ENCODE assay signal across 19 cellular contexts in the genomic region with DNA sequence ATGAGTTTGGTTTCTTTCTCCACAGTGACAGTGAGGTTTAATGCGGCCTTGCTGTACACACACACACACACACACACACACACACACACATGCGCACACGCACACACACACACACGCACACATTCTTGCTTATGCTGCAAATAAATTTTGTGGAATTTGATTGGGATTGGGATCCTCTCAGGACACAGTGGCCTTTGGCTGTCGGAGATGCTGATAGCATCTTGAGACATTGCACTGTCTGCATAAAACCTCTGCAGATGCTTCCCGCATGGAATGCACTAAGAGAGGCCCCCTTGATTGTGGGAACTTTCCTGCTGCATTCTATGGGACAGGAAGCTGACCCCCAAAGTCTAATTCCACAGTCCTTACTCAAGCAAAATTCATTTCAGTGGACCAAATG.
DNase-seq lines count a peak whose midpoint lies in the region; ATAC-seq, FAIRE-seq and TF ChIP-seq lines count a peak whose summit lies in the region.
"Had no signal": no experiment of that assay in that cellular context is flagged by ENCODE, and none has a peak within 500 bp of the region (broad histone marks: within the 10 kb centered on the region; RNA-seq: fewer than 3 reads in every experiment).

No MANE protein-coding gene starts in this region.

- H3K27me3 Mint-ChIP-seq in astrocyte (ENCODE audit: low read depth, unreplicated experiment): no peaks in the 10 kb centered on the region

- H2BK15ac ChIP-seq in mesendoderm (replicated peaks; ENCODE audit: low read depth): no peak overlapping the region

- DNase-seq in BE2C: peak; percentile 30
- no peak for DNase-seq in astrocyte (ENCODE audit: low read depth)
- DNase-seq in mesendoderm: peak; percentile 55
- DNase-seq in NCI-H2107 treated with DMSO at 0.1 percent for 48 hours (lab: John Stamatoyannopoulos, UW; ENCODE audit: unreplicated experiment): no peak
- DNase-seq in RPMI8226: no peak
- DNase-seq in upper lobe of left lung: no peak
- DNase-seq: 8988T; AML-193; Calu3; CD4-positive, CD25-positive, alpha-beta regulatory T cell; DMS 273 treated with DMSO at 0.1 percent for 48 hours; GDM1 had no signal

- H3K4me2 ChIP-seq in astrocyte (ENCODE audit: low read length): no peak overlapping the region
- H3K4me2 ChIP-seq in mesendoderm (ENCODE audit: low read length): no peak overlapping the region
- H3K4me2 ChIP-seq: BLaER1 treated with 17β-estradiol and CSF1 and Interleukin-3, amounts not matched to agents 10 nM and 100 nM had no signal

- no peaks in the 10 kb centered on the region for H3K9me3 Mint-ChIP-seq in astrocyte (ENCODE audit: unreplicated experiment)

- no peak overlapping the region for H4K8ac ChIP-seq in mesendoderm (ENCODE audit: low read depth, low read length)

- H3K9me3 ChIP-seq in BE2C: no peaks in the 10 kb centered on the region
- no peaks in the 10 kb centered on the region for H3K9me3 ChIP-seq in HEK293 (ENCODE audit: control insufficient read depth, insufficient read depth, low read depth, low read length)
- no peaks in the 10 kb centered on the region for H3K9me3 ChIP-seq in astrocyte (ENCODE audit: insufficient read depth, low read depth, low read length)
- no peaks in the 10 kb centered on the region for H3K9me3 ChIP-seq in upper lobe of left lung
- H3K9me3 ChIP-seq: HAP-1 had no signal

- H3K36me3 Mint-ChIP-seq in astrocyte (ENCODE audit: low read depth, unreplicated experiment): no peaks in the 10 kb centered on the region
- H3K36me3 Mint-ChIP-seq: CD4-positive, CD25-positive, alpha-beta regulatory T cell had no signal

- FAIRE-seq in astrocyte (lab: Jason Lieb, UNC): no peak
- FAIRE-seq: GM12892, H1 had no signal

- H3K23ac ChIP-seq in mesendoderm (ENCODE audit: low read length): no peak overlapping the region

- POLR2A ChIA-PET in HEK293 (lab: Yijun Ruan, JAX): no interaction called here

- peaks cover 27% of the 10 kb centered on the region for H3K4me1 ChIP-seq in BE2C
- no peaks in the 10 kb centered on the region for H3K4me1 ChIP-seq in HEK293 (ENCODE audit: control insufficient read depth, insufficient read depth, low read length)
- H3K4me1 ChIP-seq in astrocyte (ENCODE audit: insufficient read depth, low read length): peaks cover 8% of the 10 kb centered on the region
- H3K4me1 ChIP-seq in mesendoderm (ENCODE audit: control insufficient read depth, low read depth, low read length): peaks cover 5% of the 10 kb centered on the region
- H3K4me1 ChIP-seq in upper lobe of left lung: no peaks in the 10 kb centered on the region
- H3K4me1 ChIP-seq: HAP-1 had no signal

- H4K20me1 ChIP-seq in astrocyte (ENCODE audit: insufficient read depth, low read length): no peaks in the 10 kb centered on the region

- no peak for TF ChIP-seq POLR2A in upper lobe of left lung (IDR thresholded peaks at IDR 0.05)

- no peaks in the 10 kb centered on the region for H3K36me3 ChIP-seq in BE2C
- H3K36me3 ChIP-seq in HEK293 (ENCODE audit: control insufficient read depth in 2 of 2, insufficient read depth in 1 of 2, low read length in 2 of 2): no peaks in the 10 kb centered on the region
- no peaks in the 10 kb centered on the region for H3K36me3 ChIP-seq in astrocyte (ENCODE audit: insufficient read depth, low read length)
- H3K36me3 ChIP-seq in mesendoderm (ENCODE audit: control insufficient read depth, insufficient read depth, low read length): no peaks in the 10 kb centered on the region
- H3K36me3 ChIP-seq in upper lobe of left lung: peaks cover 0 to 6% (median 0%) of the 10 kb centered on the region in 4 donors
- H3K36me3 ChIP-seq: HAP-1 had no signal

- H3K79me1 ChIP-seq in mesendoderm (ENCODE audit: low read length): no peaks in the 10 kb centered on the region

- H4K5ac ChIP-seq in mesendoderm (ENCODE audit: low read length): no peak overlapping the region

- H2AK5ac ChIP-seq in mesendoderm (ENCODE audit: low read length): no peak overlapping the region

- TF ChIP-seq EP300 in upper lobe of left lung (IDR thresholded peaks at IDR 0.05): no peak

- H3K4me3 Mint-ChIP-seq in astrocyte (ENCODE audit: unreplicated experiment): no peak overlapping the region
- H3K4me3 Mint-ChIP-seq: CD4-positive, CD25-positive, alpha-beta regulatory T cell had no signal

- WGBS in mesendoderm (ENCODE audit: extremely low coverage, insufficient coverage, low lambda C conversion rate): no CpG with 5 or more reads among the region's 6 CpGs
- 87 to 94% methylated on average over 6 of the region's 6 CpGs for WGBS in upper lobe of left lung, 2 donors

- peak overlapping the region; percentile 29 for H3K56ac ChIP-seq in mesendoderm (ENCODE audit: low read length)

- no peak overlapping the region for H2AFZ ChIP-seq in astrocyte (ENCODE audit: low read depth, low read length)

- no peak overlapping the region for H3K18ac ChIP-seq in mesendoderm (ENCODE audit: low read length)

- H3K79me2 ChIP-seq in astrocyte (ENCODE audit: insufficient read depth, low read length): no peaks in the 10 kb centered on the region
- H3K79me2 ChIP-seq in mesendoderm (ENCODE audit: control insufficient read depth, insufficient read depth, low read length): no peaks in the 10 kb centered on the region

- H3K4ac ChIP-seq in mesendoderm (ENCODE audit: low read depth, low read length): no peak overlapping the region

- H3K27ac ChIP-seq in HEK293 (ENCODE audit: extremely low read depth, low read depth, low read length): no peak overlapping the region
- H3K27ac ChIP-seq in astrocyte (ENCODE audit: low read depth, low read length): no peak overlapping the region
- no peak overlapping the region for H3K27ac ChIP-seq in mesendoderm (ENCODE audit: low read depth, low read length)
- H3K27ac ChIP-seq in upper lobe of left lung: no peak overlapping the region
- H3K27ac ChIP-seq: BLaER1 treated with 17β-estradiol and CSF1 and Interleukin-3, amounts not matched to agents 10 nM and 100 nM; HL-60 had no signal

- no peak for ATAC-seq in HG02885 (IDR thresholded peaks at IDR 0.05; ENCODE audit: poor library complexity, unreplicated experiment)
- no peak for ATAC-seq in upper lobe of left lung (ENCODE audit: low FRiP score in 2 of 2)

- peaks cover 38% of the 10 kb centered on the region for H3K4me1 Mint-ChIP-seq in astrocyte (ENCODE audit: low read depth, unreplicated experiment)

- no peak overlapping the region for H3K4me3 ChIP-seq in BE2C (ENCODE audit: low read depth, low read length)
- H3K4me3 ChIP-seq in HEK293 (ENCODE audit: low read depth, low read length): no peak overlapping the region
- no peak overlapping the region for H3K4me3 ChIP-seq in astrocyte (ENCODE audit: insufficient read depth, low read depth, low read length)
- no peak overlapping the region for H3K4me3 ChIP-seq in mesendoderm (ENCODE audit: low read length)
- no peak overlapping the region for H3K4me3 ChIP-seq in upper lobe of left lung
- H3K4me3 ChIP-seq: BLaER1 treated with 17β-estradiol and CSF1 and Interleukin-3, amounts not matched to agents 10 nM and 100 nM; HAP-1 had no signal

- no peak overlapping the region for H2BK120ac ChIP-seq in mesendoderm (ENCODE audit: low read depth, low read length)

- TF ChIP-seq CTCF in BE2C (IDR thresholded peaks at IDR 0.05; ENCODE audit: low read depth, low read length) (no peak), HEK293 (tag by site-specific recombination; IDR thresholded peaks at IDR 0.05) (no peak), astrocyte (IDR thresholded peaks at IDR 0.05; ENCODE audit: insufficient read depth, low read depth, low read length) (no peak), upper lobe of left lung (IDR thresholded peaks at IDR 0.05) (no peak)

- H3K9ac ChIP-seq in astrocyte (ENCODE audit: low read length): no peak overlapping the region
- H3K9ac ChIP-seq in mesendoderm (ENCODE audit: low read length): no peak overlapping the region
- H3K9ac ChIP-seq: BLaER1 treated with 17β-estradiol and CSF1 and Interleukin-3, amounts not matched to agents 10 nM and 100 nM had no signal

- no peak overlapping the region for H2BK5ac ChIP-seq in mesendoderm (ENCODE audit: low read length)

- CTCF ChIA-PET in HEK293 (lab: Yijun Ruan, JAX): no interaction called here

- H3K27me3 ChIP-seq in BE2C (no peaks in the 10 kb centered on the region), astrocyte (ENCODE audit: insufficient read depth, low read length) (peaks cover 4% of the 10 kb centered on the region), mesendoderm (ENCODE audit: insufficient read depth, low read length, poor library complexity) (no peaks in the 10 kb centered on the region), upper lobe of left lung (no peaks in the 10 kb centered on the region)

- peak overlapping the region; percentile 10 for H3K27ac Mint-ChIP-seq in astrocyte (ENCODE audit: unreplicated experiment)
- H3K27ac Mint-ChIP-seq: CD4-positive, CD25-positive, alpha-beta regulatory T cell had no signal

TF ChIP-seq in HEK293, 187 proteins besides CTCF, POLR2A, EP300 and RAD21:
- TF ChIP-seq ZNF777 (tag by site-specific recombination; IDR thresholded peaks at IDR 0.05; ENCODE audit: borderline replicate concordance) (no peak), ZSCAN4 (tag by site-specific recombination; IDR thresholded peaks at IDR 0.05) (peak; percentile 72)

Comparison
In these comparisons a context has a peak if more than half of its experiments do, and no peak if none do; other contexts are left out.
1. DNase-seq: peak in BE2C (single experiment) and mesendoderm (single experiment); none in astrocyte (single experiment), NCI-H2107 treated with DMSO at 0.1 percent for 48 hours (single experiment), RPMI8226 (single experiment) and upper lobe of left lung (0 of 2).